9 cellular contexts compared by ENCODE assay signal in genomic region chrX:49919617-49920016, GRCh38. TPM values are rescaled to one million over a fixed set of nuclear protein-coding genes. Genes with fewer than 3 reads are reported as not detected.
DNase-seq lines count a peak whose midpoint lies in the region; ATAC-seq, FAIRE-seq and TF ChIP-seq lines count a peak whose summit lies in the region.
"Had no signal": no experiment of that assay in that cellular context is flagged by ENCODE, and none has a peak within 500 bp of the region (broad histone marks: within the 10 kb centered on the region; RNA-seq: fewer than 3 reads in every experiment).

No MANE protein-coding gene starts in this region.

- H3K27ac Mint-ChIP-seq in CD14-positive monocyte = peak overlapping the region in 1 of 7 donors; percentile 72
- no peak overlapping the region for H3K27ac Mint-ChIP-seq in T-cell
- H3K27ac Mint-ChIP-seq in naive thymus-derived CD8-positive, alpha-beta T cell = no peak overlapping the region

- H3K4me1 ChIP-seq in GM23248 (ENCODE audit: insufficient read depth) = 0 out of 2 replicates have a peak, but pooled peaks cover 8% of the 10 kb centered on the region

- H3F3A ChIP-seq in GM23248 (ENCODE audit: insufficient read depth) = no peaks in the 10 kb centered on the region

- no peaks in the 10 kb centered on the region for H3K27me3 ChIP-seq in GM23248 (replicated peaks; ENCODE audit: insufficient read depth)

- peaks cover 0 to 7% (median 0%) of the 10 kb centered on the region in 3 donors for H3K27me3 Mint-ChIP-seq in CD14-positive monocyte (ENCODE audit: low read depth in 3 of 3)
- H3K27me3 Mint-ChIP-seq in T-cell = peaks cover 0 to 7% of the 10 kb centered on the region in 2 donors
- no peaks in the 10 kb centered on the region for H3K27me3 Mint-ChIP-seq in naive thymus-derived CD8-positive, alpha-beta T cell

- no peaks in the 10 kb centered on the region for H3K36me3 ChIP-seq in GM23248 (ENCODE audit: low read depth)

- H3K9me3 Mint-ChIP-seq in CD14-positive monocyte (peaks cover 0 to 7% (median 0%) of the 10 kb centered on the region in 7 donors), T-cell (no peaks in the 10 kb centered on the region)
- no peaks in the 10 kb centered on the region for H3K9me3 Mint-ChIP-seq in naive thymus-derived CD8-positive, alpha-beta T cell

- H3K4me3 ChIP-seq in GM23248 = no peak overlapping the region

- DNase-seq in CD14-positive monocyte (ENCODE audit: low spot score) (no peak), GM23248 (peak; percentile 35), T-cell (peak in 18 of 34 experiments; percentile 1 to 25 (median 14)), foreskin melanocyte (no peak), HuH-7.5 (ENCODE audit: low spot score) (no peak), AML-193 (lab: John Stamatoyannopoulos, UW) (no peak)
- DNase-seq in naive thymus-derived CD8-positive, alpha-beta T cell = peak in 9 of 10 donors; percentile 4 to 57 (median 23)

- H3K27ac ChIP-seq in GM23248 = no peak overlapping the region

- in situ Hi-C loops in GM23248 (cut with MboI) = loop anchor here (25.0 kb wide), 1 partner anchor 668 kb away; no protein-coding TSS in a partner anchor

- TF ChIP-seq CTCF in CD14-positive monocyte (IDR thresholded peaks at IDR 0.05) = peak; percentile 88

- POLR2A ChIA-PET in T-cell (lab: Charles Lee) = no interaction called here
- POLR2A ChIA-PET in naive thymus-derived CD8-positive, alpha-beta T cell (lab: Charles Lee) = no interaction called here

- H3K4me3 Mint-ChIP-seq in CD14-positive monocyte (no peak overlapping the region), T-cell (no peak overlapping the region)
- H3K4me3 Mint-ChIP-seq in naive thymus-derived CD8-positive, alpha-beta T cell = no peak overlapping the region

- no peak for ATAC-seq in T-cell (replicated peaks in 1 of 4)
- ATAC-seq in naive thymus-derived CD8-positive, alpha-beta T cell = no peak

- CTCF ChIA-PET in T-cell (lab: Charles Lee) = interaction anchor here (0.6 to 1.9 kb wide), 13 partner anchors 8 to 664 kb away, joined by 3 to 10 read pairs (median 4); no protein-coding TSS in a partner anchor

- H3K4me2 ChIP-seq in GM23248 (ENCODE audit: unreplicated experiment) = no peak overlapping the region

- H3K4me1 Mint-ChIP-seq in CD14-positive monocyte = peaks cover 14% of the 10 kb centered on the region
- H3K4me1 Mint-ChIP-seq in T-cell = peaks cover 5 to 11% (median 10%) of the 10 kb centered on the region in 3 donors
- peaks cover 0 to 12% (median 5%) of the 10 kb centered on the region in 4 donors for H3K4me1 Mint-ChIP-seq in naive thymus-derived CD8-positive, alpha-beta T cell

- no peaks in the 10 kb centered on the region for H3K9me3 ChIP-seq in GM23248 (ENCODE audit: low read depth)

- 3 to 6% methylated on average over 4 to 8 of the region's 8 CpGs for WGBS in GM23248 (ENCODE audit: low coverage in 1 of 2, low lambda C conversion rate in 2 of 2, missing lambda C conversion rate in 2 of 2), 2 experiments

- H3K9ac ChIP-seq in GM23248 = no peak overlapping the region

- intact Hi-C loops in CD14-positive monocyte (cut with micrococcal nuclease) = loop anchor here (5.0 to 10.0 kb wide), 2 partner anchors 663 to 665 kb away; no protein-coding TSS in a partner anchor

- H4K20me1 ChIP-seq in GM23248 (ENCODE audit: insufficient read depth) = no peaks in the 10 kb centered on the region

- FAIRE-seq in endometrium (lab: Jason Lieb, UNC) = peak; percentile 29
- FAIRE-seq: islet of Langerhans had no signal

- H3K36me3 Mint-ChIP-seq in CD14-positive monocyte (no peaks in the 10 kb centered on the region), T-cell (no peaks in the 10 kb centered on the region)
- no peaks in the 10 kb centered on the region for H3K36me3 Mint-ChIP-seq in naive thymus-derived CD8-positive, alpha-beta T cell

- H3K9me2 ChIP-seq in GM23248 (ENCODE audit: insufficient read depth) = no peaks in the 10 kb centered on the region

- H3K79me2 ChIP-seq in GM23248 (ENCODE audit: insufficient read depth) = no peaks in the 10 kb centered on the region

- no peak overlapping the region for H2AFZ ChIP-seq in GM23248

RNA-seq across cellular contexts. Expression of gene CLCN5, which starts 2.8 kb away (rescaled TPM):
- 1 to 10 TPM; 4.1 to 4.2 TPM for polyA plus RNA-seq in CD14-positive monocyte
- 2.9 and 4.6 TPM in 2 replicates for total RNA-seq in GM23248 (2014; rRNA removed; shearing (Covaris generic))
- 1.8 and 2.0 TPM in 2 replicates for polyA plus RNA-seq in GM23248 (2016; fragmentation: Nextera tagmentation; extraction: Ambion mirVana)
- total RNA-seq in T-cell = 1 to 10 TPM; 1.4 to 2.3 (median 2.2) TPM
- 1 to 10 TPM; 1.5 to 2.5 TPM for total RNA-seq in naive thymus-derived CD8-positive, alpha-beta T cell
- polyA plus RNA-seq in naive thymus-derived CD8-positive, alpha-beta T cell = 1 to 10 TPM in 1 of 3 donors, under 1 TPM in 2; 0.72 to 1.1 (median 0.92) TPM

RNA-seq across cellular contexts. Expression of gene USP27X, which starts 40.3 kb away (rescaled TPM):
- under 1 TPM; 0.16 to 0.23 TPM for polyA plus RNA-seq in CD14-positive monocyte
- 1.2 and 2.8 TPM in 2 replicates for total RNA-seq in GM23248 (2014; rRNA removed; shearing (Covaris generic))
- polyA plus RNA-seq in GM23248 (2016; fragmentation: Nextera tagmentation; extraction: Ambion mirVana) = 0.28 and 0.31 TPM in 2 replicates
- 1 to 10 TPM; 2.9 to 5.3 (median 3.7) TPM for total RNA-seq in T-cell
- 1 to 10 TPM; 5.7 to 6.5 TPM for total RNA-seq in naive thymus-derived CD8-positive, alpha-beta T cell
- under 1 TPM; 0.30 to 0.60 (median 0.39) TPM for polyA plus RNA-seq in naive thymus-derived CD8-positive, alpha-beta T cell

Comparison
In these comparisons a context has a peak if more than half of its experiments do, and no peak if none do; other contexts are left out.
1. DNase-seq: peak in GM23248 (single experiment), T-cell (18 of 34) and naive thymus-derived CD8-positive, alpha-beta T cell (9 of 10); none in CD14-positive monocyte (single experiment), foreskin melanocyte (single experiment), HuH-7.5 (single experiment) and AML-193 (0 of 2).